2 cellular contexts compared by ENCODE assay signal in the genomic region with DNA sequence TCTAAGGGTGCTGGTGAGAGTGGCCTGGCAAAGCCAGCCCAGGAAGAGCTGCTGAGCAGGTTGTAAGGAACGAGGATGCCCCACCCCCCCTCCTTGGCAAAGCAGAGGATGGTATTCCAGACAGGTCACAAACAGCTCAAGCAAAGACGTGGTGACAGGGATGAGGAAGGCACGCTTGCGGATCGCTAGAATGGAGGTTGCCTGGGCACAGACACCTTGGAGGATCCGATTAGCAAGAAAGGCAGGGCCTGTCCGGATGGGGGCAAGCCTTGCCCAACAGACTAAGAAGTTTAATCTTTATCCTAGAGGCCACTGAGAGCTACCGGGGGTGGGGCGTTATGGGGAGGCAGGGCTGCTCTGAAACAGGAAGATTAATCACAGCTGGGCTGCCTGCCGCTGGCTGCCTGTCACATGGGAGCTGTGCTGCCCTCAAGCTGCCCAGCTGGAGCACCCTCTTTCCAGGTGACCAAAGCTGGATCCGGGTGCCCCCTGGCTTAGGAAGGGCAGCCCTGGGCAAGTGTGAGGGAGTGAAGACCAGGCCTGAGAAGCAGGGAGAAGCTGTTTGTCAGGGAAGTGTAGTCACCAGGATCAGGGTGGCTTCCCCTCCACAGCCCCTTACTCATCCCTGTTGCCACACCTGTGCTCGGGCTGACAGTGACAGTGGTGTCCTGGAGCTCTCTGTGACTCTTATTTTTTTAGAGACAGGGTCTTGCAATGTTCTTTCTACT.
TF ChIP-seq lines count a peak whose summit lies in the region.

No MANE protein-coding gene starts in this region.

TF ChIP-seq in HEK293, 187 proteins besides CTCF, POLR2A, EP300 and RAD21:
- TF ChIP-seq ZBTB1 (tag by site-specific recombination; IDR thresholded peaks at IDR 0.05): no peak
- 0 out of 2 replicates have a peak, but pooled peaks have one; percentile 11 for TF ChIP-seq KLF9 (tag by site-specific recombination; IDR thresholded peaks at IDR 0.05; ENCODE audit: low read depth)
- 0 out of 2 replicates have a peak, but pooled peaks have one; percentile 15 for TF ChIP-seq PATZ1 (tag by site-specific recombination; IDR thresholded peaks at IDR 0.05)

TF ChIP-seq in GM12878, 131 proteins besides CTCF, POLR2A, EP300 and RAD21 (continues in another document):
- no peak for TF ChIP-seq NR2F1 (conservative IDR thresholded peaks at IDR 0.05)
- TF ChIP-seq, protein P1, sequence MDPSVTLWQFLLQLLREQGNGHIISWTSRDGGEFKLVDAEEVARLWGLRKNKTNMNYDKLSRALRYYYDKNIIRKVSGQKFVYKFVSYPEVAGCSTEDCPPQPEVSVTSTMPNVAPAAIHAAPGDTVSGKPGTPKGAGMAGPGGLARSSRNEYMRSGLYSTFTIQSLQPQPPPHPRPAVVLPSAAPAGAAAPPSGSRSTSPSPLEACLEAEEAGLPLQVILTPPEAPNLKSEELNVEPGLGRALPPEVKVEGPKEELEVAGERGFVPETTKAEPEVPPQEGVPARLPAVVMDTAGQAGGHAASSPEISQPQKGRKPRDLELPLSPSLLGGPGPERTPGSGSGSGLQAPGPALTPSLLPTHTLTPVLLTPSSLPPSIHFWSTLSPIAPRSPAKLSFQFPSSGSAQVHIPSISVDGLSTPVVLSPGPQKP (IDR thresholded peaks at IDR 0.05; ENCODE audit: low read depth, low read length): no peak
- no peak for TF ChIP-seq KAT2A (conservative IDR thresholded peaks at IDR 0.05; ENCODE audit: control insufficient read depth, low read depth, low read length)
- no peak for TF ChIP-seq ZNF384 (IDR thresholded peaks at IDR 0.05; ENCODE audit: borderline replicate concordance, low read depth, low read length)
- TF ChIP-seq, protein P2, sequence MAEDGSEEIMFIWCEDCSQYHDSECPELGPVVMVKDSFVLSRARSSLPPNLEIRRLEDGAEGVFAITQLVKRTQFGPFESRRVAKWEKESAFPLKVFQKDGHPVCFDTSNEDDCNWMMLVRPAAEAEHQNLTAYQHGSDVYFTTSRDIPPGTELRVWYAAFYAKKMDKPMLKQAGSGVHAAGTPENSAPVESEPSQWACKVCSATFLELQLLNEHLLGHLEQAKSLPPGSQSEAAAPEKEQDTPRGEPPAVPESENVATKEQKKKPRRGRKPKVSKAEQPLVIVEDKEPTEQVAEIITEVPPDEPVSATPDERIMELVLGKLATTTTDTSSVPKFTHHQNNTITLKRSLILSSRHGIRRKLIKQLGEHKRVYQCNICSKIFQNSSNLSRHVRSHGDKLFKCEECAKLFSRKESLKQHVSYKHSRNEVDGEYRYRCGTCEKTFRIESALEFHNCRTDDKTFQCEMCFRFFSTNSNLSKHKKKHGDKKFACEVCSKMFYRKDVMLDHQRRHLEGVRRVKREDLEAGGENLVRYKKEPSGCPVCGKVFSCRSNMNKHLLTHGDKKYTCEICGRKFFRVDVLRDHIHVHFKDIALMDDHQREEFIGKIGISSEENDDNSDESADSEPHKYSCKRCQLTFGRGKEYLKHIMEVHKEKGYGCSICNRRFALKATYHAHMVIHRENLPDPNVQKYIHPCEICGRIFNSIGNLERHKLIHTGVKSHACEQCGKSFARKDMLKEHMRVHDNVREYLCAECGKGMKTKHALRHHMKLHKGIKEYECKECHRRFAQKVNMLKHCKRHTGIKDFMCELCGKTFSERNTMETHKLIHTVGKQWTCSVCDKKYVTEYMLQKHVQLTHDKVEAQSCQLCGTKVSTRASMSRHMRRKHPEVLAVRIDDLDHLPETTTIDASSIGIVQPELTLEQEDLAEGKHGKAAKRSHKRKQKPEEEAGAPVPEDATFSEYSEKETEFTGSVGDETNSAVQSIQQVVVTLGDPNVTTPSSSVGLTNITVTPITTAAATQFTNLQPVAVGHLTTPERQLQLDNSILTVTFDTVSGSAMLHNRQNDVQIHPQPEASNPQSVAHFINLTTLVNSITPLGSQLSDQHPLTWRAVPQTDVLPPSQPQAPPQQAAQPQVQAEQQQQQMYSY (CRISPR knock-in tag; IDR thresholded peaks at IDR 0.05): no peak
- TF ChIP-seq SUPT20H (IDR thresholded peaks at IDR 0.05; ENCODE audit: borderline replicate concordance, control insufficient read depth, low read depth, low read length): no peak
- TF ChIP-seq POU2F2 (IDR thresholded peaks at IDR 0.05; ENCODE audit: borderline replicate concordance, low read depth, low read length): no peak
- TF ChIP-seq EED (IDR thresholded peaks at IDR 0.05; ENCODE audit: low read depth): peak; percentile 48; the same call in 1 of the 2 replicates
- no peak for TF ChIP-seq MAX (IDR thresholded peaks at IDR 0.05; ENCODE audit: low read depth, low read length)
- 0 out of 2 replicates have a peak, but pooled peaks have one; percentile 37 for TF ChIP-seq HDGF (IDR thresholded peaks at IDR 0.05)
- peak; percentile 77 for TF ChIP-seq PBX3 (IDR thresholded peaks at IDR 0.05; ENCODE audit: insufficient replicate concordance, low read depth, low read length)
- TF ChIP-seq, protein P3, sequence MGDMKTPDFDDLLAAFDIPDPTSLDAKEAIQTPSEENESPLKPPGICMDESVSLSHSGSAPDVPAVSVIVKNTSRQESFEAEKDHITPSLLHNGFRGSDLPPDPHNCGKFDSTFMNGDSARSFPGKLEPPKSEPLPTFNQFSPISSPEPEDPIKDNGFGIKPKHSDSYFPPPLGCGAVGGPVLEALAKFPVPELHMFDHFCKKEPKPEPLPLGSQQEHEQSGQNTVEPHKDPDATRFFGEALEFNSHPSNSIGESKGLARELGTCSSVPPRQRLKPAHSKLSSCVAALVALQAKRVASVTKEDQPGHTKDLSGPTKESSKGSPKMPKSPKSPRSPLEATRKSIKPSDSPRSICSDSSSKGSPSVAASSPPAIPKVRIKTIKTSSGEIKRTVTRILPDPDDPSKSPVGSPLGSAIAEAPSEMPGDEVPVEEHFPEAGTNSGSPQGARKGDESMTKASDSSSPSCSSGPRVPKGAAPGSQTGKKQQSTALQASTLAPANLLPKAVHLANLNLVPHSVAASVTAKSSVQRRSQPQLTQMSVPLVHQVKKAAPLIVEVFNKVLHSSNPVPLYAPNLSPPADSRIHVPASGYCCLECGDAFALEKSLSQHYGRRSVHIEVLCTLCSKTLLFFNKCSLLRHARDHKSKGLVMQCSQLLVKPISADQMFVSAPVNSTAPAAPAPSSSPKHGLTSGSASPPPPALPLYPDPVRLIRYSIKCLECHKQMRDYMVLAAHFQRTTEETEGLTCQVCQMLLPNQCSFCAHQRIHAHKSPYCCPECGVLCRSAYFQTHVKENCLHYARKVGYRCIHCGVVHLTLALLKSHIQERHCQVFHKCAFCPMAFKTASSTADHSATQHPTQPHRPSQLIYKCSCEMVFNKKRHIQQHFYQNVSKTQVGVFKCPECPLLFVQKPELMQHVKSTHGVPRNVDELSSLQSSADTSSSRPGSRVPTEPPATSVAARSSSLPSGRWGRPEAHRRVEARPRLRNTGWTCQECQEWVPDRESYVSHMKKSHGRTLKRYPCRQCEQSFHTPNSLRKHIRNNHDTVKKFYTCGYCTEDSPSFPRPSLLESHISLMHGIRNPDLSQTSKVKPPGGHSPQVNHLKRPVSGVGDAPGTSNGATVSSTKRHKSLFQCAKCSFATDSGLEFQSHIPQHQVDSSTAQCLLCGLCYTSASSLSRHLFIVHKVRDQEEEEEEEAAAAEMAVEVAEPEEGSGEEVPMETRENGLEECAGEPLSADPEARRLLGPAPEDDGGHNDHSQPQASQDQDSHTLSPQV (IDR thresholded peaks at IDR 0.05): no peak
- TF ChIP-seq WRNIP1 (IDR thresholded peaks at IDR 0.05; ENCODE audit: borderline replicate concordance, low read depth, low read length): no peak
- TF ChIP-seq, protein P4, sequence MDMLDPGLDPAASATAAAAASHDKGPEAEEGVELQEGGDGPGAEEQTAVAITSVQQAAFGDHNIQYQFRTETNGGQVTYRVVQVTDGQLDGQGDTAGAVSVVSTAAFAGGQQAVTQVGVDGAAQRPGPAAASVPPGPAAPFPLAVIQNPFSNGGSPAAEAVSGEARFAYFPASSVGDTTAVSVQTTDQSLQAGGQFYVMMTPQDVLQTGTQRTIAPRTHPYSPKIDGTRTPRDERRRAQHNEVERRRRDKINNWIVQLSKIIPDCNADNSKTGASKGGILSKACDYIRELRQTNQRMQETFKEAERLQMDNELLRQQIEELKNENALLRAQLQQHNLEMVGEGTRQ (IDR thresholded peaks at IDR 0.05; ENCODE audit: borderline replicate concordance, low read depth, low read length): no peak; the same call in 1 of the 2 replicates
- TF ChIP-seq RB1 (IDR thresholded peaks at IDR 0.05; ENCODE audit: borderline replicate concordance): no peak
- no peak for TF ChIP-seq GABPA (IDR thresholded peaks at IDR 0.05; ENCODE audit: low read depth)
- TF ChIP-seq MTA3 (IDR thresholded peaks at IDR 0.05; ENCODE audit: borderline replicate concordance, low read length): no peak
- no peak for TF ChIP-seq EGR1 (IDR thresholded peaks at IDR 0.05; ENCODE audit: borderline replicate concordance in 1 of 2, low read depth in 2 of 2, low read length in 2 of 2)
- TF ChIP-seq, protein P5, sequence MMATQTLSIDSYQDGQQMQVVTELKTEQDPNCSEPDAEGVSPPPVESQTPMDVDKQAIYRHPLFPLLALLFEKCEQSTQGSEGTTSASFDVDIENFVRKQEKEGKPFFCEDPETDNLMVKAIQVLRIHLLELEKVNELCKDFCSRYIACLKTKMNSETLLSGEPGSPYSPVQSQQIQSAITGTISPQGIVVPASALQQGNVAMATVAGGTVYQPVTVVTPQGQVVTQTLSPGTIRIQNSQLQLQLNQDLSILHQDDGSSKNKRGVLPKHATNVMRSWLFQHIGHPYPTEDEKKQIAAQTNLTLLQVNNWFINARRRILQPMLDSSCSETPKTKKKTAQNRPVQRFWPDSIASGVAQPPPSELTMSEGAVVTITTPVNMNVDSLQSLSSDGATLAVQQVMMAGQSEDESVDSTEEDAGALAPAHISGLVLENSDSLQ (IDR thresholded peaks at IDR 0.05): peak; percentile 79
- TF ChIP-seq, protein P6, sequence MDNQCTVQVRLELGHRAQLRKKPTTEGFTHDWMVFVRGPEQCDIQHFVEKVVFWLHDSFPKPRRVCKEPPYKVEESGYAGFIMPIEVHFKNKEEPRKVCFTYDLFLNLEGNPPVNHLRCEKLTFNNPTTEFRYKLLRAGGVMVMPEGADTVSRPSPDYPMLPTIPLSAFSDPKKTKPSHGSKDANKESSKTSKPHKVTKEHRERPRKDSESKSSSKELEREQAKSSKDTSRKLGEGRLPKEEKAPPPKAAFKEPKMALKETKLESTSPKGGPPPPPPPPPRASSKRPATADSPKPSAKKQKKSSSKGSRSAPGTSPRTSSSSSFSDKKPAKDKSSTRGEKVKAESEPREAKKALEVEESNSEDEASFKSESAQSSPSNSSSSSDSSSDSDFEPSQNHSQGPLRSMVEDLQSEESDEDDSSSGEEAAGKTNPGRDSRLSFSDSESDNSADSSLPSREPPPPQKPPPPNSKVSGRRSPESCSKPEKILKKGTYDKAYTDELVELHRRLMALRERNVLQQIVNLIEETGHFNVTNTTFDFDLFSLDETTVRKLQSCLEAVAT (IDR thresholded peaks at IDR 0.05): peak; percentile 31; the same call in 1 of the 2 replicates
- TF ChIP-seq YY1 (IDR thresholded peaks at IDR 0.05; ENCODE audit: low read depth, low read length): no peak
- no peak for TF ChIP-seq TAF1 (IDR thresholded peaks at IDR 0.05; ENCODE audit: borderline replicate concordance, low read depth, low read length)
- TF ChIP-seq IKZF1 (conservative IDR thresholded peaks at IDR 0.05): no peak; the same call in 1 of the 2 replicates
- TF ChIP-seq TARDBP (IDR thresholded peaks at IDR 0.05; ENCODE audit: borderline replicate concordance): 0 out of 2 replicates have a peak, but pooled peaks have one; percentile 33
- no peak for TF ChIP-seq ZNF24 (IDR thresholded peaks at IDR 0.05)
- TF ChIP-seq PAX8 (IDR thresholded peaks at IDR 0.05): no peak
- no peak for TF ChIP-seq IRF5 (IDR thresholded peaks at IDR 0.05; ENCODE audit: borderline replicate concordance)
- TF ChIP-seq MTA2 (IDR thresholded peaks at IDR 0.05; ENCODE audit: low read depth): no peak
- no peak for TF ChIP-seq ZNF687 (IDR thresholded peaks at IDR 0.05)
